Comparison of ENCODE assay signal across 1 cellular context in genomic region chr3:169619793-169620192, GRCh38.
TF ChIP-seq lines count a peak whose summit lies in the region.

No MANE protein-coding gene starts in this region.

TF ChIP-seq in SK-N-SH, 30 proteins besides CTCF, POLR2A, EP300 and RAD21 (continued from another document):
- no peak for TF ChIP-seq PBX3 (IDR thresholded peaks at IDR 0.05)
- TF ChIP-seq IRF3 (IDR thresholded peaks at IDR 0.05; ENCODE audit: low read depth, low read length) = no peak
- no peak for TF ChIP-seq RCOR1 (IDR thresholded peaks at IDR 0.05; ENCODE audit: low read length)
- no peak for TF ChIP-seq MEF2A (IDR thresholded peaks at IDR 0.05; ENCODE audit: borderline replicate concordance, low read depth)
- no peak for TF ChIP-seq JUND (IDR thresholded peaks at IDR 0.05)
- no peak for TF ChIP-seq CHD2 (IDR thresholded peaks at IDR 0.05; ENCODE audit: low read length, partially characterized antibody)
- no peak for TF ChIP-seq GABPA (IDR thresholded peaks at IDR 0.05; ENCODE audit: low read depth)
- TF ChIP-seq NFIC (IDR thresholded peaks at IDR 0.05; ENCODE audit: borderline replicate concordance) = no peak
- TF ChIP-seq REST (IDR thresholded peaks at IDR 0.05; ENCODE audit: low read depth, low read length) = no peak
